13 cellular contexts compared by ENCODE assay signal in genomic region chr6:155040946-155041345, GRCh38.
"Had no signal": no experiment of that assay in that cellular context is flagged by ENCODE, and none has a peak within 500 bp of the region (broad histone marks: within the 10 kb centered on the region; RNA-seq: fewer than 3 reads in every experiment).

No MANE protein-coding gene starts in this region.

- H3K4me1 ChIP-seq: body of pancreas, pancreas had no signal

- H3K27ac ChIP-seq: body of pancreas, esophagus muscularis mucosa, neural progenitor cell, pancreas had no signal

- H3K27me3 Mint-ChIP-seq: central memory CD8-positive, alpha-beta T cell had no signal

- H3K9ac ChIP-seq: neural progenitor cell had no signal

- H3K4me1 Mint-ChIP-seq: central memory CD8-positive, alpha-beta T cell; T-cell had no signal

- H3K9me3 ChIP-seq: body of pancreas, esophagus muscularis mucosa, pancreas, tibial artery had no signal

- H3K36me3 ChIP-seq: esophagus muscularis mucosa, neural progenitor cell, pancreas, tibial artery had no signal

- H3K27me3 ChIP-seq: body of pancreas, esophagus muscularis mucosa, neural progenitor cell, pancreas, tibial artery had no signal

- H3K4me3 ChIP-seq: body of pancreas, esophagus muscularis mucosa, neural progenitor cell, pancreas, tibial artery had no signal

- H3K27ac Mint-ChIP-seq: neural progenitor cell; stimulated activated effector memory CD8-positive, alpha-beta T cell treated with anti-CD3 and anti-CD28 coated beads, Interleukin-12 subunit alpha, Interleukin-12 subunit beta, amount 100 ng/mL, for 72 hours; T-cell had no signal

- ATAC-seq: body of pancreas; pancreas; stimulated activated effector memory CD8-positive, alpha-beta T cell treated with anti-CD3 and anti-CD28 coated beads, Interleukin-12 subunit alpha, Interleukin-12 subunit beta, amount 100 ng/mL, for 72 hours; T-cell had no signal

- H3K36me3 Mint-ChIP-seq: neural progenitor cell, T-cell had no signal

- H3K9me3 Mint-ChIP-seq: central memory CD8-positive, alpha-beta T cell; neural progenitor cell; stimulated activated effector memory CD8-positive, alpha-beta T cell treated with anti-CD3 and anti-CD28 coated beads, Interleukin-12 subunit alpha, Interleukin-12 subunit beta, amount 100 ng/mL, for 72 hours; T-cell had no signal

- H3K4me3 Mint-ChIP-seq: central memory CD8-positive, alpha-beta T cell; neural progenitor cell; stimulated activated effector memory CD8-positive, alpha-beta T cell treated with anti-CD3 and anti-CD28 coated beads, Interleukin-12 subunit alpha, Interleukin-12 subunit beta, amount 100 ng/mL, for 72 hours; T-cell had no signal

- DNase-seq: activated CD4-positive, alpha-beta T cell treated with anti-CD3 and anti-CD28 coated beads, Interleukin-2, amount 50 U/mL, for 48 hours; activated naive CD4-positive, alpha-beta T cell treated with anti-CD3 and anti-CD28 coated beads, Interleukin-2, amount 50 U/mL, for 16 hours; body of pancreas; effector CD4-positive, alpha-beta T cell; pancreas; stimulated activated CD4-positive, alpha-beta T cell treated with anti-CD3 and anti-CD28 coated beads, Interleukin-12 subunit alpha, Interleukin-12 subunit beta, amount 100 ng/mL, for 4 hours; T-cell; T1000; tibial artery had no signal
